Comparison of ENCODE assay signal across 8 cellular contexts in the genomic region with DNA sequence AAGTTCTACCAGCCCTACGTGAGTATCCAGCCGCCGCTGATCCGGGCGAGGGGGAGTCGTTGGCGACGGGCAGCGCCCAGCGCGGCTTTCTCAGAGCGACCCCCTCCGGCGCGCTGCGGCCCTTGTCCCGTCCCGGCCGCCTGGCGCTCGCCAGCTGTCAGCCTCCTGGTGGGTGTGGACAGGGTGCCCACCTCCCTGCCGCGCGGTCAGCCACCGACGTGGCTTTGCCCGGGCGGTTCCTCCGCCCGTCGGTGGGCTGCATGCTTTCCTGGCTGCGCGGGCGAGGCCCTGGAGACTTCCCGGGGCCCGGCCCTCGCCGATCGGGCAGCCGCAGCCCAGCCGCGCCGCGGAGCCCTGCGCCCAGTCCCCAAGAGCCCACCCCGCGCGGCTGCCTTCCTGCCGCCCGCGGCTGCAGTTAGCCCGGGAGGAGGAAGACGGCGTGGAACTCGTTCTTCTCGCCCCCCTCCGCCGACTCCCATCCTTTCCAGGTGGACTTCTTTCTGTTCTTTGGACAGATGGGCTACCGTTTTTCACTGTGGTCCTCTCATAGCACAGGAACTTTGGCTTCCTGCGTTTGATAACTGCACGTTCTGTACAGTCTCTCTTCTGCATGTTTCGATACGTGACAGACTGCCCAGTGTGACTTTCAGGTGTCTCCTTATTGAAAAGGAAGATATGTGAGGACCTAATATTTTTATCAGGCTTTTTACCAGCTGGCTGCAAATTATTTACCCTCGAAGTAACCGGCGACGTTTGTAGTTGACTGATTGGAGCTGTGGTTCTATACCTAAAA. TPM values are rescaled to one million over a fixed set of nuclear protein-coding genes. Genes with fewer than 3 reads are reported as not detected.
DNase-seq lines count a peak whose midpoint lies in the region; ATAC-seq and TF ChIP-seq lines count a peak whose summit lies in the region.

No MANE protein-coding gene starts in this region.

- peak overlapping the region; percentile 94 to 96 for H3K27ac ChIP-seq in ascending aorta

- peaks cover 5 to 36% of the 10 kb centered on the region in 2 donors for H3K4me1 ChIP-seq in ascending aorta

- intact Hi-C loops in ascending aorta (cut with DNase I): loop anchor here (5.0 kb wide), 3 partner anchors 245 to 675 kb away; partner anchors contain the start of genes CCDC112, COMMD10 and TRIM36

- peak overlapping the region; percentile 91 to 92 for H3K4me3 ChIP-seq in ascending aorta

- DNase-seq in DMS53 treated with DMSO at 0.1 percent for 48 hours (lab: John Stamatoyannopoulos, UW; ENCODE audit: unreplicated experiment) (peak; percentile 48), NOMO-1 treated with dmso at 0.1 percent for 144 hours (lab: John Stamatoyannopoulos, UW; ENCODE audit: unreplicated experiment) (peak; percentile 29), ascending aorta (ENCODE audit: low spot score in 2 of 2) (no peak), hepatic stellate cell (ENCODE audit: low spot score) (peak; percentile 58), retina (peak; percentile 95), superior temporal gyrus (ENCODE audit: extremely low spot score) (no peak)

- no peaks in the 10 kb centered on the region for H3K9me3 ChIP-seq in ascending aorta

- no peaks in the 10 kb centered on the region for H3K27me3 ChIP-seq in ascending aorta

- peak; percentile 35 for ATAC-seq in GM19395 (IDR thresholded peaks at IDR 0.05; ENCODE audit: unreplicated experiment)
- peak; percentile 43 for ATAC-seq in HG03354 (IDR thresholded peaks at IDR 0.05; ENCODE audit: poor library complexity, severe bottlenecking, unreplicated experiment)

- peaks cover 2 to 4% of the 10 kb centered on the region in 2 donors for H3K36me3 ChIP-seq in ascending aorta

- TF ChIP-seq CTCF in ascending aorta (IDR thresholded peaks at IDR 0.05): peak in 2 of 3 experiments; percentile 31 to 33

RNA-seq across cellular contexts. Expression of gene AP3S1, which starts 0.6 kb away (rescaled TPM):
- total RNA-seq in ascending aorta: 140 TPM

RNA-seq across cellular contexts. Expression of gene ATG12, which starts 0.9 kb away (rescaled TPM):
- total RNA-seq in ascending aorta: 30.3 TPM

RNA-seq across cellular contexts. Expression of gene CDO1, which starts 25.8 kb away (rescaled TPM):
- 36.0 TPM for total RNA-seq in ascending aorta

Comparison
In these comparisons a context has a peak if more than half of its experiments do, and no peak if none do; other contexts are left out.
1. DNase-seq: peak in DMS53 treated with DMSO at 0.1 percent for 48 hours (single experiment), NOMO-1 treated with dmso at 0.1 percent for 144 hours (single experiment), hepatic stellate cell (single experiment) and retina (single experiment); none in ascending aorta (0 of 2) and superior temporal gyrus (single experiment).